ENCODE assay signal across 22 cellular contexts in the genomic region with DNA sequence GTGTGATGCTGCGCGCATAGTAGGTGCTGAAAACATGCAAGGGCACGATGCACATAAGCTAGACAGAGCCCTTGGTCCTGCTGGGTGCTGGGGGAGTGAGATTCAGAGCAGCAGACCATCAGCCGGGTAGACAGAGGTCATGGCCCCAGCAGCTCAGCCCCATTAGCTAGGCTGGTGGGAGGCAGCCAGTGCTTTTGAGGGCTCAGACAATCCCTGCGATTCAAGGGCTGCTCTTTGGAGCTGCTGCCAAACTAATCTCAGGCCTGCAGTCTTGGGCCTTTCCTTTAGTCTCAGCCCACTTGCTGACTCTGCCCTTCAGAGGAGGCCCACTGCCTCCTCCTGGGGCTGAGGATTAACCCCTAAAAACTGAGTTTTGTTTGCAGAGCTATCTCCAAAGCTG.
A peak's percentile ranks its signal among the peaks of the same experiment; 100 is the strongest.
DNase-seq lines count a peak whose midpoint lies in the region; ATAC-seq and TF ChIP-seq lines count a peak whose summit lies in the region.
"Had no signal": no experiment of that assay in that cellular context is flagged by ENCODE, and none has a peak within 500 bp of the region (broad histone marks: within the 10 kb centered on the region; RNA-seq: fewer than 3 reads in every experiment).

No MANE protein-coding gene starts in this region.

- no peak for DNase-seq in left ventricle myocardium inferior
- DNase-seq in Right ventricle myocardium superior: no peak
- no peak for DNase-seq in esophagus muscularis mucosa (ENCODE audit: extremely low spot score)
- DNase-seq in NCI-H2227 (lab: John Stamatoyannopoulos, UW; ENCODE audit: unreplicated experiment): no peak
- no peak for DNase-seq in globus pallidus (ENCODE audit: low spot score)
- DNase-seq: activated CD4-positive, alpha-beta T cell treated with anti-CD3 and anti-CD28 coated beads, Interleukin-2, amount 10 ng/mL, durations not matched to agents 7 days and 5 days; activated naive CD8-positive, alpha-beta T cell treated with anti-CD3 and anti-CD28 coated beads for 36 hours; Caco-2; cerebellar nuclear complex; effector memory CD8-positive, alpha-beta T cell; GOT3; Kasumi-1; NCI-H2029 treated with DMSO at 0.1 percent for 48 hours; Peyer's patch; stomach; trophoblast cell had no signal

- ATAC-seq in Right ventricle myocardium superior (ENCODE audit: poor library complexity) (no peak), GM21529 (IDR thresholded peaks at IDR 0.05; ENCODE audit: unreplicated experiment) (no peak), HG03342 (IDR thresholded peaks at IDR 0.05; ENCODE audit: unreplicated experiment) (no peak)
- ATAC-seq: effector memory CD8-positive, alpha-beta T cell; left colon had no signal

- H3K36me3 Mint-ChIP-seq in nephron (ENCODE audit: low read depth): peaks cover 11% of the 10 kb centered on the region
- H3K36me3 Mint-ChIP-seq: activated naive CD8-positive, alpha-beta T cell treated with anti-CD3 and anti-CD28 coated beads for 36 hours had no signal

- peaks cover 31% of the 10 kb centered on the region for H3K27me3 Mint-ChIP-seq in nephron (ENCODE audit: low read depth)

- WGBS in esophagus muscularis mucosa: 82% methylated on average over 5 of the region's 5 CpGs

- peaks cover 17% of the 10 kb centered on the region for H3K4me1 Mint-ChIP-seq in nephron
- H3K4me1 Mint-ChIP-seq: activated CD4-positive, alpha-beta T cell treated with anti-CD3 and anti-CD28 coated beads, Interleukin-2, amount 10 ng/mL, durations not matched to agents 7 days and 5 days; activated naive CD8-positive, alpha-beta T cell treated with anti-CD3 and anti-CD28 coated beads for 36 hours had no signal

- H3K27ac ChIP-seq in left ventricle myocardium inferior (replicated peaks) (no peak overlapping the region), esophagus muscularis mucosa (replicated peaks in 1 of 4) (no peak overlapping the region)
- H3K27ac ChIP-seq: BLaER1 had no signal

- no peak for TF ChIP-seq EP300 in esophagus muscularis mucosa (IDR thresholded peaks at IDR 0.05)

- peak overlapping the region; percentile 86 for H3K4me3 ChIP-seq in left ventricle myocardium inferior
- peak overlapping the region; percentile 72 to 84 (median 78) for H3K4me3 ChIP-seq in esophagus muscularis mucosa
- H3K4me3 ChIP-seq: BLaER1 had no signal

- intact Hi-C loops in left ventricle myocardium inferior (cut with micrococcal nuclease): no loop called here
- intact Hi-C loops in Right ventricle myocardium superior (cut with DNase I): no loop called here
- intact Hi-C loops in esophagus muscularis mucosa (cut with DNase I): no loop called here

- H3K36me3 ChIP-seq in left ventricle myocardium inferior (no peaks in the 10 kb centered on the region), esophagus muscularis mucosa (no peaks in the 10 kb centered on the region)
- H3K36me3 ChIP-seq: BLaER1, Peyer's patch, stomach had no signal

- no peak for TF ChIP-seq POLR2A in esophagus muscularis mucosa (IDR thresholded peaks at IDR 0.05; ENCODE audit: low read depth)

- H3K4me3 Mint-ChIP-seq in nephron: peak overlapping the region; percentile 72 to 79 (median 76)
- H3K4me3 Mint-ChIP-seq: activated CD4-positive, alpha-beta T cell treated with anti-CD3 and anti-CD28 coated beads, Interleukin-2, amount 10 ng/mL, durations not matched to agents 7 days and 5 days; activated naive CD8-positive, alpha-beta T cell treated with anti-CD3 and anti-CD28 coated beads for 36 hours had no signal

- H3K9me3 ChIP-seq in left ventricle myocardium inferior (replicated peaks) (no peaks in the 10 kb centered on the region), esophagus muscularis mucosa (no peaks in the 10 kb centered on the region)
- H3K9me3 ChIP-seq: Caco-2, stomach had no signal

- H3K9me3 Mint-ChIP-seq in nephron: no peaks in the 10 kb centered on the region
- H3K9me3 Mint-ChIP-seq: activated CD4-positive, alpha-beta T cell treated with anti-CD3 and anti-CD28 coated beads, Interleukin-2, amount 10 ng/mL, durations not matched to agents 7 days and 5 days; activated naive CD8-positive, alpha-beta T cell treated with anti-CD3 and anti-CD28 coated beads for 36 hours; activated T-helper 2 cell treated with anti-CD3 and anti-CD28 coated beads, Interferon-gamma antibody, Interleukin-2, Interleukin-4, amounts not matched to agents 10 μg/mL and 5 μg/mL and 100 μg/mL, durations not matched to agents 14 hours and 24 hours and 36 hours; effector memory CD8-positive, alpha-beta T cell had no signal

- peaks cover 17% of the 10 kb centered on the region for H3K4me1 ChIP-seq in left ventricle myocardium inferior
- H3K4me1 ChIP-seq in esophagus muscularis mucosa: peaks cover 7 to 24% (median 19%) of the 10 kb centered on the region in 4 donors
- H3K4me1 ChIP-seq: BLaER1, Caco-2, Peyer's patch had no signal

- TF ChIP-seq CTCF in left ventricle myocardium inferior (IDR thresholded peaks at IDR 0.05; ENCODE audit: borderline replicate concordance) (no peak), esophagus muscularis mucosa (IDR thresholded peaks at IDR 0.05) (no peak), nephron (IDR thresholded peaks at IDR 0.05; ENCODE audit: unreplicated experiment in 3 of 3) (no peak)

- H3K27me3 ChIP-seq in left ventricle myocardium inferior (ENCODE audit: low read depth) (peaks cover 41% of the 10 kb centered on the region), esophagus muscularis mucosa (no peaks in the 10 kb centered on the region)
- H3K27me3 ChIP-seq: BLaER1, Peyer's patch had no signal

- H3K27ac Mint-ChIP-seq in nephron: peak overlapping the region; percentile 7 to 71 (median 50)
- H3K27ac Mint-ChIP-seq: activated CD4-positive, alpha-beta T cell treated with anti-CD3 and anti-CD28 coated beads, Interleukin-2, amount 10 ng/mL, durations not matched to agents 7 days and 5 days; activated naive CD8-positive, alpha-beta T cell treated with anti-CD3 and anti-CD28 coated beads for 36 hours; activated T-helper 2 cell treated with anti-CD3 and anti-CD28 coated beads, Interferon-gamma antibody, Interleukin-2, Interleukin-4, amounts not matched to agents 10 μg/mL and 5 μg/mL and 100 μg/mL, durations not matched to agents 14 hours and 24 hours and 36 hours; effector memory CD8-positive, alpha-beta T cell had no signal
